ENCODE assay signal across 15 cellular contexts in genomic region chr6:505374-505773, GRCh38.
"Had no signal": no experiment of that assay in that cellular context is flagged by ENCODE, and none has a peak within 500 bp of the region (broad histone marks: within the 10 kb centered on the region; RNA-seq: fewer than 3 reads in every experiment).

No MANE protein-coding gene starts in this region.

- H3K9me3 Mint-ChIP-seq: dendritic cell treated with granulocyte-macrophage colony-stimulating factor and Interleukin-4, amounts not matched to agents 40 ng/mL and 50 ng/mL, for 4 days; endodermal cell; neural crest cell had no signal

- H3K4me3 ChIP-seq: sigmoid colon, tibial nerve had no signal

- ATAC-seq: left ventricle myocardium superior had no signal

- H3K4me1 ChIP-seq: sigmoid colon, tibial nerve had no signal

- H3K27me3 Mint-ChIP-seq: dendritic cell treated with granulocyte-macrophage colony-stimulating factor and Interleukin-4, amounts not matched to agents 40 ng/mL and 50 ng/mL, for 4 days had no signal

- DNase-seq: activated CD4-positive, alpha-beta T cell treated with anti-CD3 and anti-CD28 coated beads, Interleukin-2, amount 50 U/mL, for 4 hours; activated gamma-delta T cell treated with Interleukin-2 at 50 U/mL for 16 hours; anterior cingulate cortex; cerebellar nuclear complex; endodermal cell; hippocampal formation; left ventricle myocardium superior; mesendoderm; sigmoid colon; stimulated activated CD4-positive, alpha-beta T cell treated with anti-CD3 and anti-CD28 coated beads, Interleukin-2, amount 100 ng/mL, for 24 hours; T1000 had no signal

- H3K4me1 Mint-ChIP-seq: endodermal cell, neural crest cell had no signal

- H3K27ac ChIP-seq: sigmoid colon, tibial nerve, VCaP had no signal

- H3K4me3 Mint-ChIP-seq: dendritic cell treated with granulocyte-macrophage colony-stimulating factor and Interleukin-4, amounts not matched to agents 40 ng/mL and 50 ng/mL, for 4 days; endodermal cell; neural crest cell had no signal

- H3K27me3 ChIP-seq: sigmoid colon, tibial nerve had no signal

- H3K9me3 ChIP-seq: sigmoid colon, tibial nerve had no signal

- H3K27ac Mint-ChIP-seq: dendritic cell treated with granulocyte-macrophage colony-stimulating factor and Interleukin-4, amounts not matched to agents 40 ng/mL and 50 ng/mL, for 4 days; endodermal cell had no signal
